In the genomic region with DNA sequence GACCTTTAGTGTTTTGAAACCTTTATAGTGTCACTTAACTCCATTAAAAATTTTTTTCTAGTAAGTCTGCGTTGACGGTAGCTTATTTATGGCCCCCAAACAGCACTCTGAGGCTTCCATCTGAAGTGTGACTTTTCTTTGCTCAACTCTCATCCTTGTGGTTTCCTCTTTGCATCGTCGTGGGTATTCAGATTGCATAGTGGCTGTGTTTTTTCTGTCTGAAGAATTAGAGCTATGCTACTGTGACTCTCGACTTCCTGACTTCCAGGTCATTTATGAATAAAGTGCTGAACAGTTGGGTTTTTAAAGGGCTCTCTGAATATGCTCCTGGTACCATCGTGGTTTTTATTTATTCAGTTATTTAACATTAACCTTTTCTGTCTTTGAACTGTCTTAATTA, we compare ENCODE assay signal across 8 cellular contexts. TPM values are rescaled to one million over a fixed set of nuclear protein-coding genes. Genes with fewer than 3 reads are reported as not detected.
DNase-seq lines count a peak whose midpoint lies in the region; ATAC-seq and TF ChIP-seq lines count a peak whose summit lies in the region.

No MANE protein-coding gene starts in this region.

- intact Hi-C loops in activated CD4-positive, alpha-beta memory T cell treated with anti-CD3 and anti-CD28 coated beads for 36 hours (cut with micrococcal nuclease), result loop anchor here (1.0 kb wide), 2 partner anchors 8 to 43 kb away; no protein-coding TSS in a partner anchor

- peaks cover 65% of the 10 kb centered on the region for H3K36me3 Mint-ChIP-seq in activated CD4-positive, alpha-beta memory T cell treated with anti-CD3 and anti-CD28 coated beads for 36 hours
- H3K36me3 Mint-ChIP-seq in osteocyte (ENCODE audit: unreplicated experiment), result peaks cover 47% of the 10 kb centered on the region

- H3K27me3 Mint-ChIP-seq in activated CD4-positive, alpha-beta memory T cell treated with anti-CD3 and anti-CD28 coated beads for 36 hours, result no peaks in the 10 kb centered on the region
- H3K27me3 Mint-ChIP-seq in osteocyte (ENCODE audit: unreplicated experiment), result no peaks in the 10 kb centered on the region

- peaks cover 32% of the 10 kb centered on the region for H3K4me1 Mint-ChIP-seq in activated CD4-positive, alpha-beta memory T cell treated with anti-CD3 and anti-CD28 coated beads for 36 hours (ENCODE audit: low read depth)
- H3K4me1 Mint-ChIP-seq in osteocyte (ENCODE audit: unreplicated experiment), result peaks cover 19% of the 10 kb centered on the region

- peak overlapping the region; percentile 83 for H3K27ac Mint-ChIP-seq in activated CD4-positive, alpha-beta memory T cell treated with anti-CD3 and anti-CD28 coated beads for 36 hours
- H3K27ac Mint-ChIP-seq in osteocyte (ENCODE audit: unreplicated experiment), result peak overlapping the region; percentile 73

- ATAC-seq in HG02884 (IDR thresholded peaks at IDR 0.05; ENCODE audit: unreplicated experiment), result peak; percentile 79

- TF ChIP-seq CTCF in osteocyte (IDR thresholded peaks at IDR 0.05), result no peak

- H3K4me3 Mint-ChIP-seq in activated CD4-positive, alpha-beta memory T cell treated with anti-CD3 and anti-CD28 coated beads for 36 hours, result no peak overlapping the region
- no peak overlapping the region for H3K4me3 Mint-ChIP-seq in osteocyte (ENCODE audit: unreplicated experiment)

- DNase-seq in NK-92 treated with Interleukin-12 subunit alpha and Interleukin-12 subunit beta, amount 100 ng/mL, for 24 hours (lab: John Stamatoyannopoulos, UW), result peak; percentile 3
- no peak for DNase-seq in NK-92 (lab: John Stamatoyannopoulos, UW; ENCODE audit: unreplicated experiment)
- no peak for DNase-seq in activated CD4-positive, alpha-beta memory T cell treated with anti-CD3 and anti-CD28 coated beads for 36 hours
- DNase-seq in osteocyte (ENCODE audit: extremely low spot score, unreplicated experiment), result no peak
- DNase-seq in OCI-M2 (lab: John Stamatoyannopoulos, UW; ENCODE audit: unreplicated experiment), result no peak
- DNase-seq in DMS 273 (lab: John Stamatoyannopoulos, UW; ENCODE audit: unreplicated experiment), result no peak
- no peak for DNase-seq in activated CD4-positive, alpha-beta T cell treated with anti-CD3 and anti-CD28 coated beads, Interleukin-2, amount 50 U/mL, for 48 hours

- CTCF ChIA-PET in activated CD4-positive, alpha-beta memory T cell treated with anti-CD3 and anti-CD28 coated beads for 36 hours (lab: Charles Lee), result interaction anchor here (0.7 to 1.5 kb wide), 3 partner anchors 9 to 281 kb away, joined by 3 to 11 read pairs (median 3); no protein-coding TSS in a partner anchor

- POLR2A ChIA-PET in activated CD4-positive, alpha-beta memory T cell treated with anti-CD3 and anti-CD28 coated beads for 36 hours (lab: Charles Lee), result interaction anchor here (1.0 to 2.0 kb wide), 3 partner anchors 15 to 42 kb away, joined by 3 to 8 read pairs (median 7); no protein-coding TSS in a partner anchor

- no peaks in the 10 kb centered on the region for H3K9me3 Mint-ChIP-seq in activated CD4-positive, alpha-beta memory T cell treated with anti-CD3 and anti-CD28 coated beads for 36 hours
- H3K9me3 Mint-ChIP-seq in osteocyte (ENCODE audit: unreplicated experiment), result no peaks in the 10 kb centered on the region

RNA-seq across cellular contexts. Expression of gene JADE1, which starts 44.9 kb away (rescaled TPM):
- total RNA-seq in activated CD4-positive, alpha-beta memory T cell treated with anti-CD3 and anti-CD28 coated beads for 36 hours, result 10 to 100 TPM; 25.4 to 28.3 TPM
- total RNA-seq in osteocyte, result 19.7 and 20.4 TPM in 2 replicates
